In the genomic region with DNA sequence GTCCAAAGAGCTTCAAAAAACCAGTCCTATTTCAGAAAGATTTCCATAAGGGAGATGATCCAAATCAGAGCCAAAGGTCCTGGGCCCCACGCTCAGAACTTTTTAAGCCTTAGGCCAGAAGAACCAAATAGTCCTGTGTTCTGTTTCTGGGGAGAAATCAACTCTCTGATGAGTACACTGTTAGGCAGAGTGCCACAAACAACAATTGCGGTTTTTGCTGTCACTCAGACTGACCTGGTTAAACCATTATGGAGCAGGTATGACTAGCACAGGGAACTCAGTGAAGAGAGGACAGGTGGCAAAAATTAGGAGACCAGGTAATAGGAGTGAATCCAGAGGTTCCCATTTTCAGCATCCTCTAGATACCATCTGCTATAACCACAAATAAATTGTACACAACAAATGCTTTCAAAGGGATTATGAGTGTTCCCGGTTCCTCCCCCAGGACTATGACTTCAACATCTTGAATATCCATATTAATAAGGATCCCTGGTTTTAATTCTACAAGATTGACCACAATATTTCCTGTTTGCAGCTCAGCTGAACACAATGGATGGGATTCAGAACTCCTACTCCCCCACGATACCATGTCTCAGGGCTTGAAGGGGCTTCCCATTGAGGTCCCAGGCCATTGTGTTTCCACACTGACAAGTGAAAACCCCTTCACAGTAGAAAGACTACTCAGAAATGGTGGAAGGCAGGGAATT, we compare ENCODE assay signal across 1 cellular context.
TF ChIP-seq lines count a peak whose summit lies in the region.

No MANE protein-coding gene starts in this region.

TF ChIP-seq in GM12878, 131 proteins besides CTCF, POLR2A, EP300 and RAD21 (continued from another document):
- TF ChIP-seq, protein P1, sequence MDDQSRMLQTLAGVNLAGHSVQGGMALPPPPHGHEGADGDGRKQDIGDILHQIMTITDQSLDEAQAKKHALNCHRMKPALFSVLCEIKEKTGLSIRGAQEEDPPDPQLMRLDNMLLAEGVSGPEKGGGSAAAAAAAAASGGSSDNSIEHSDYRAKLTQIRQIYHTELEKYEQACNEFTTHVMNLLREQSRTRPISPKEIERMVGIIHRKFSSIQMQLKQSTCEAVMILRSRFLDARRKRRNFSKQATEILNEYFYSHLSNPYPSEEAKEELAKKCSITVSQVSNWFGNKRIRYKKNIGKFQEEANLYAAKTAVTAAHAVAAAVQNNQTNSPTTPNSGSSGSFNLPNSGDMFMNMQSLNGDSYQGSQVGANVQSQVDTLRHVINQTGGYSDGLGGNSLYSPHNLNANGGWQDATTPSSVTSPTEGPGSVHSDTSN (IDR thresholded peaks at IDR 0.05; ENCODE audit: insufficient replicate concordance, low read depth, low read length): peak; percentile 42
- TF ChIP-seq, protein P2, sequence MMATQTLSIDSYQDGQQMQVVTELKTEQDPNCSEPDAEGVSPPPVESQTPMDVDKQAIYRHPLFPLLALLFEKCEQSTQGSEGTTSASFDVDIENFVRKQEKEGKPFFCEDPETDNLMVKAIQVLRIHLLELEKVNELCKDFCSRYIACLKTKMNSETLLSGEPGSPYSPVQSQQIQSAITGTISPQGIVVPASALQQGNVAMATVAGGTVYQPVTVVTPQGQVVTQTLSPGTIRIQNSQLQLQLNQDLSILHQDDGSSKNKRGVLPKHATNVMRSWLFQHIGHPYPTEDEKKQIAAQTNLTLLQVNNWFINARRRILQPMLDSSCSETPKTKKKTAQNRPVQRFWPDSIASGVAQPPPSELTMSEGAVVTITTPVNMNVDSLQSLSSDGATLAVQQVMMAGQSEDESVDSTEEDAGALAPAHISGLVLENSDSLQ (IDR thresholded peaks at IDR 0.05): peak; percentile 76
- TF ChIP-seq SUZ12 (IDR thresholded peaks at IDR 0.05; ENCODE audit: unreplicated experiment): no peak
